In the genomic region with DNA sequence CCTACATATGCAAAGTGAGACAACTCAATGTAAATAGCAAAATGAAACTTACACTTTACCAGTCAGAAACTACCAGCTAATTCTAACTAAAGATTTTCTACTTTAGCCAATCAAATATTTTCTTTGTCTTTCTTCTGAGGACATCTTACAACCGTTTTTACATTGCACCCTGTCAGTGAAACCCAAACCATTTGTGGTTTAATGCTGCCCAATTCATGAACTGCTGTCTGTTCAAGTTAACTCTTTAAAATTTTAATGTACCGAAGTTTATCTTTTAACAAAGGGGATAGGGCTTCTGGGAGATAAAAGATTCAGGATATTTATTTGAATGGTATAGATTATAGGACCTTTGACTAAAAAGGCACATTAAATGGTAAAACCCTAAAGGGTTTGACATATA, we compare ENCODE assay signal across 35 cellular contexts.
"Had no signal": no experiment of that assay in that cellular context is flagged by ENCODE, and none has a peak within 500 bp of the region (broad histone marks: within the 10 kb centered on the region; RNA-seq: fewer than 3 reads in every experiment).

No MANE protein-coding gene starts in this region.

- H3K4me1 ChIP-seq: adrenal gland, body of pancreas had no signal

- H3K36me3 Mint-ChIP-seq: activated CD4-positive, alpha-beta memory T cell treated with anti-CD3 and anti-CD28 coated beads for 36 hours; activated naive CD4-positive, alpha-beta T cell treated with anti-CD3 and anti-CD28 coated beads, Interleukin-2, amount 50 U/mL, for 72 hours; activated naive CD8-positive, alpha-beta T cell treated with anti-CD3 and anti-CD28 coated beads for 36 hours had no signal

- H3K4me3 Mint-ChIP-seq: activated B cell treated with CpG ODN at 0.5 μM for 24 hours; activated CD4-positive, alpha-beta memory T cell treated with anti-CD3 and anti-CD28 coated beads for 36 hours; activated CD4-positive, alpha-beta T cell treated with anti-CD3 and anti-CD28 coated beads, Interleukin-2, amount 10 ng/mL, durations not matched to agents 24 days and 14 days; activated CD8-positive, alpha-beta T cell treated with anti-CD3 and anti-CD28 coated beads for 36 hours; activated naive CD4-positive, alpha-beta T cell treated with anti-CD3 and anti-CD28 coated beads for 36 hours; activated naive CD8-positive, alpha-beta T cell treated with anti-CD3 and anti-CD28 coated beads for 36 hours; activated T-cell treated with anti-CD3 and anti-CD28 coated beads, Interleukin-2, amount 50 U/mL, for 4 hours; activated T-cell treated with anti-CD3 and anti-CD28 coated beads, Interleukin-2, amount 50 U/mL, for 72 hours; activated T-helper 1 cell treated with anti-CD3 and anti-CD28 coated beads, Interleukin-12 subunit alpha, Interleukin-12 subunit beta, Interleukin-2, Interleukin-4 antibody, amounts not matched to agents 30 ng/mL and 10 ng/mL and 1 ng/mL, durations not matched to agents 14 hours and 24 hours and 36 hours; activated T-helper 17 cell treated with anti-CD3 and anti-CD28 coated beads, Interleukin-2, amount 50 U/mL, for 72 hours; T-helper 1 cell treated with Interleukin-12 subunit alpha and Interleukin-12 subunit beta and Interleukin-4 antibody, amounts not matched to agents 30 μg/mL and 1 μg/mL, for 36 hours; T-helper 2 cell treated with Interferon-gamma antibody and Interleukin-4, amounts not matched to agents 5 μg/mL and 100 μg/mL, for 36 hours had no signal

- H3K4me1 Mint-ChIP-seq: activated B cell treated with CpG ODN at 0.5 μM for 24 hours; activated CD4-positive, alpha-beta T cell treated with anti-CD3 and anti-CD28 coated beads, Interleukin-2, amount 10 ng/mL, durations not matched to agents 24 days and 14 days; activated naive CD8-positive, alpha-beta T cell treated with anti-CD3 and anti-CD28 coated beads for 36 hours; activated T-helper 17 cell treated with anti-CD3 and anti-CD28 coated beads, Interleukin-2, amount 50 U/mL, for 72 hours had no signal

- H3K27me3 ChIP-seq: adrenal gland, body of pancreas, brain microvascular endothelial cell, breast epithelium had no signal

- H3K4me3 ChIP-seq: adrenal gland, body of pancreas, breast epithelium had no signal

- H3K9me3 ChIP-seq: adrenal gland, body of pancreas, breast epithelium had no signal

- ATAC-seq: activated CD8-positive, alpha-beta T cell treated with anti-CD3 and anti-CD28 coated beads for 36 hours; activated naive CD4-positive, alpha-beta T cell treated with anti-CD3 and anti-CD28 coated beads, Interleukin-2, amount 50 U/mL, for 72 hours; activated T-cell treated with anti-CD3 and anti-CD28 coated beads, Interleukin-2, amount 50 U/mL, for 4 hours; activated T-cell treated with anti-CD3 and anti-CD28 coated beads, Interleukin-2, amount 50 U/mL, for 72 hours; activated T-helper 17 cell treated with anti-CD3 and anti-CD28 coated beads, Interleukin-2, amount 50 U/mL, for 72 hours; body of pancreas had no signal

- H3K36me3 ChIP-seq: adrenal gland, brain microvascular endothelial cell, breast epithelium had no signal

- H3K27ac Mint-ChIP-seq: activated B cell treated with CpG ODN at 0.5 μM for 24 hours; activated CD4-positive, alpha-beta memory T cell treated with anti-CD3 and anti-CD28 coated beads for 36 hours; activated CD4-positive, alpha-beta T cell treated with anti-CD3 and anti-CD28 coated beads, Interleukin-2, amount 10 ng/mL, durations not matched to agents 24 days and 14 days; activated CD8-positive, alpha-beta T cell treated with anti-CD3 and anti-CD28 coated beads for 36 hours; activated naive CD4-positive, alpha-beta T cell treated with anti-CD3 and anti-CD28 coated beads for 36 hours; activated naive CD4-positive, alpha-beta T cell treated with anti-CD3 and anti-CD28 coated beads, Interleukin-2, amount 50 U/mL, for 72 hours; activated naive CD8-positive, alpha-beta T cell treated with anti-CD3 and anti-CD28 coated beads for 36 hours; activated T-cell treated with anti-CD3 and anti-CD28 coated beads, Interleukin-2, amount 50 U/mL, for 72 hours; activated T-helper 1 cell treated with anti-CD3 and anti-CD28 coated beads, Interleukin-12 subunit alpha, Interleukin-12 subunit beta, Interleukin-2, Interleukin-4 antibody, amounts not matched to agents 30 ng/mL and 10 ng/mL and 1 ng/mL, durations not matched to agents 14 hours and 24 hours and 36 hours; activated T-helper 17 cell treated with anti-CD3 and anti-CD28 coated beads, Interleukin-2, amount 50 U/mL, for 72 hours; T-helper 1 cell treated with Interleukin-12 subunit alpha and Interleukin-12 subunit beta and Interleukin-4 antibody, amounts not matched to agents 30 μg/mL and 1 μg/mL, for 36 hours; T-helper 2 cell treated with Interferon-gamma antibody and Interleukin-4, amounts not matched to agents 5 μg/mL and 100 μg/mL, for 36 hours had no signal

- H3K27me3 Mint-ChIP-seq: activated T-helper 17 cell treated with anti-CD3 and anti-CD28 coated beads, Interleukin-2, amount 50 U/mL, for 72 hours had no signal

- H3K27ac ChIP-seq: adrenal gland, body of pancreas, brain microvascular endothelial cell, breast epithelium, VCaP had no signal

- DNase-seq: activated B cell treated with CpG ODN at 0.5 μM for 24 hours; activated CD4-positive, alpha-beta memory T cell treated with anti-CD3 and anti-CD28 coated beads for 36 hours; activated CD4-positive, alpha-beta T cell treated with anti-CD3 and anti-CD28 coated beads for 4 hours; activated CD4-positive, alpha-beta T cell treated with anti-CD3 and anti-CD28 coated beads, Interleukin-2, amount 10 ng/mL, durations not matched to agents 24 days and 14 days; activated CD4-positive, alpha-beta T cell treated with anti-CD3 and anti-CD28 coated beads, Interleukin-2, amount 50 U/mL, for 1 hour; activated CD4-positive, alpha-beta T cell treated with anti-CD3 and anti-CD28 coated beads, Interleukin-2, amount 50 U/mL, for 4 hours; activated CD4-positive, CD25-positive, alpha-beta regulatory T cell treated with anti-CD3 and anti-CD28 coated beads, Interleukin-2, amount 50 U/mL, for 72 hours; activated CD8-positive, alpha-beta memory T cell treated with anti-CD3 and anti-CD28 coated beads, Interleukin-2, amount 50 U/mL, for 4 hours; activated CD8-positive, alpha-beta T cell treated with anti-CD3 and anti-CD28 coated beads for 36 hours; activated effector memory CD4-positive, alpha-beta T cell treated with anti-CD3 and anti-CD28 coated beads, Interleukin-2, amount 50 U/mL, for 16 hours; activated gamma-delta T cell treated with Interleukin-2 at 50 U/mL for 16 hours; activated naive CD4-positive, alpha-beta T cell; activated naive CD4-positive, alpha-beta T cell treated with anti-CD3 and anti-CD28 coated beads for 36 hours; activated naive CD4-positive, alpha-beta T cell treated with anti-CD3 and anti-CD28 coated beads, Interleukin-2, amount 50 U/mL, for 16 hours; activated naive CD8-positive, alpha-beta T cell treated with anti-CD3 and anti-CD28 coated beads for 36 hours; activated T-cell treated with anti-CD3 and anti-CD28 coated beads for 4 hours; activated T-cell treated with anti-CD3 and anti-CD28 coated beads, Interleukin-2, amount 50 U/mL, for 1 hour; activated T-cell treated with anti-CD3 and anti-CD28 coated beads, Interleukin-2, amount 50 U/mL, for 4 hours; activated T-cell treated with anti-CD3 and anti-CD28 coated beads, Interleukin-2, amount 50 U/mL, for 72 hours; adrenal gland; amniotic stem cell; aorta; body of pancreas; brain microvascular endothelial cell; central memory CD4-positive, alpha-beta T cell; T-helper 1 cell; T-helper 2 cell; T-helper 9 cell had no signal

- H3K9me3 Mint-ChIP-seq: activated B cell treated with CpG ODN at 0.5 μM for 24 hours; activated CD4-positive, alpha-beta memory T cell treated with anti-CD3 and anti-CD28 coated beads for 36 hours; activated CD4-positive, alpha-beta T cell treated with anti-CD3 and anti-CD28 coated beads, Interleukin-2, amount 10 ng/mL, durations not matched to agents 24 days and 14 days; activated CD8-positive, alpha-beta T cell treated with anti-CD3 and anti-CD28 coated beads for 36 hours; activated naive CD4-positive, alpha-beta T cell treated with anti-CD3 and anti-CD28 coated beads for 36 hours; activated naive CD4-positive, alpha-beta T cell treated with anti-CD3 and anti-CD28 coated beads, Interleukin-2, amount 50 U/mL, for 72 hours; activated naive CD8-positive, alpha-beta T cell treated with anti-CD3 and anti-CD28 coated beads for 36 hours; activated T-cell treated with anti-CD3 and anti-CD28 coated beads, Interleukin-2, amount 50 U/mL, for 4 hours; activated T-cell treated with anti-CD3 and anti-CD28 coated beads, Interleukin-2, amount 50 U/mL, for 72 hours; activated T-helper 1 cell treated with anti-CD3 and anti-CD28 coated beads, Interleukin-12 subunit alpha, Interleukin-12 subunit beta, Interleukin-2, Interleukin-4 antibody, amounts not matched to agents 30 ng/mL and 10 ng/mL and 1 ng/mL, durations not matched to agents 14 hours and 24 hours and 36 hours; activated T-helper 17 cell treated with anti-CD3 and anti-CD28 coated beads, Interleukin-2, amount 50 U/mL, for 72 hours; T-helper 1 cell treated with Interleukin-12 subunit alpha and Interleukin-12 subunit beta and Interleukin-4 antibody, amounts not matched to agents 30 μg/mL and 1 μg/mL, for 36 hours; T-helper 2 cell treated with Interferon-gamma antibody and Interleukin-4, amounts not matched to agents 5 μg/mL and 100 μg/mL, for 36 hours had no signal
